1 cellular context compared by ENCODE assay signal in the genomic region with DNA sequence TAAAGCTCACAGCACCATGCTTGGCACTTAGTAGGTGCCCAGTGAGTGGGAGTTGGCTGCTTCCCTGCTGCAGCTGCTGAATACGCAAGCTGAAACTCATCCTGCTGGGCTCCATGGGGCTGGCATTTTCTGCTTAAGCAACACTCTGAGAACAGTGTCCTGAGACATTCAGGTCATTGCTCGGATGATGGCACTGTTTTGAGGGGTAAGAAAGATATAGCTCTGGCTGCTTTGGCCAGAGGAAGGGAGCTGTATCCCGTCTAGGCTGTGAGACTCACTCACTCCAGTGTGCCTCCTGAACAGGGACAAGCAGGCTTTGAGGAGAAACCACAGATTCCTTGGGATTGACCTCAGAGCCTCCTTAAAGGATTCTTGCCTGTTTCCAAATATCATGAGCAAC.
TF ChIP-seq lines count a peak whose summit lies in the region.

No MANE protein-coding gene starts in this region.

TF ChIP-seq in HepG2, 621 proteins besides CTCF, POLR2A, EP300 and RAD21 (continued from another document):
- TF ChIP-seq, protein P1, sequence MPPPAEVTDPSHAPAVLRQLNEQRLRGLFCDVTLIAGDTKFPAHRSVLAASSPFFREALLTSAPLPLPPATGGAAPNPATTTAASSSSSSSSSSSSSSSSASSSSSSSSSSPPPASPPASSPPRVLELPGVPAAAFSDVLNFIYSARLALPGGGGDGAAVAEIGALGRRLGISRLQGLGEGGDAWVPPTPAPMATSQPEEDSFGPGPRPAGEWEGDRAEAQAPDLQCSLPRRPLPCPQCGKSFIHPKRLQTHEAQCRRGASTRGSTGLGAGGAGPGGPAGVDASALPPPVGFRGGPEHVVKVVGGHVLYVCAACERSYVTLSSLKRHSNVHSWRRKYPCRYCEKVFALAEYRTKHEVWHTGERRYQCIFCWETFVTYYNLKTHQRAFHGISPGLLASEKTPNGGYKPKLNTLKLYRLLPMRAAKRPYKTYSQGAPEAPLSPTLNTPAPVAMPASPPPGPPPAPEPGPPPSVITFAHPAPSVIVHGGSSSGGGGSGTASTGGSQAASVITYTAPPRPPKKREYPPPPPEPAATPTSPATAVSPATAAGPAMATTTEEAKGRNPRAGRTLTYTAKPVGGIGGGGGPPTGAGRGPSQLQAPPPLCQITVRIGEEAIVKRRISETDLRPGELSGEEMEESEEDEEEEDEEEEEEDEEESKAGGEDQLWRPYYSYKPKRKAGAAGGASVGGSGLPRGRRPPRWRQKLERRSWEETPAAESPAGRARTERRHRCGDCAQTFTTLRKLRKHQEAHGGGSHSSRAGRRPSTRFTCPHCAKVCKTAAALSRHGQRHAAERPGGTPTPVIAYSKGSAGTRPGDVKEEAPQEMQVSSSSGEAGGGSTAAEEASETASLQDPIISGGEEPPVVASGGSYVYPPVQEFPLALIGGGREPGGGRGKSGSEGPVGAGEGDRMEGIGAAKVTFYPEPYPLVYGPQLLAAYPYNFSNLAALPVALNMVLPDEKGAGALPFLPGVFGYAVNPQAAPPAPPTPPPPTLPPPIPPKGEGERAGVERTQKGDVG (CRISPR knock-in tag; IDR thresholded peaks at IDR 0.05; ENCODE audit: borderline replicate concordance) = no peak
- no peak for TF ChIP-seq ZNF484 (CRISPR knock-in tag; IDR thresholded peaks at IDR 0.05; ENCODE audit: borderline replicate concordance, low read depth)
